1 cellular context compared by ENCODE assay signal in genomic region chr17:49687878-49688491, GRCh38.
TF ChIP-seq lines count a peak whose summit lies in the region.

No MANE protein-coding gene starts in this region.

TF ChIP-seq in HepG2, 621 proteins besides CTCF, POLR2A, EP300 and RAD21 (continued from another document and continues in another):
- no peak for TF ChIP-seq HMGXB3 (CRISPR knock-in tag; IDR thresholded peaks at IDR 0.05; ENCODE audit: borderline replicate concordance)
- no peak for TF ChIP-seq RERE (CRISPR knock-in tag; IDR thresholded peaks at IDR 0.05; ENCODE audit: low read depth)
- TF ChIP-seq ZNF276 (CRISPR knock-in tag; IDR thresholded peaks at IDR 0.05; ENCODE audit: low read depth), result no peak
- no peak for TF ChIP-seq MLLT10 (CRISPR knock-in tag; IDR thresholded peaks at IDR 0.05)
- no peak for TF ChIP-seq PRPF4 (IDR thresholded peaks at IDR 0.05; ENCODE audit: low read depth, low read length, poor library complexity, severe bottlenecking)
- TF ChIP-seq ZNF441 (CRISPR knock-in tag; IDR thresholded peaks at IDR 0.05; ENCODE audit: borderline replicate concordance), result peak; percentile 69; the same call in 1 of the 2 replicates
- TF ChIP-seq GABPB1 (CRISPR knock-in tag; IDR thresholded peaks at IDR 0.05), result peak; percentile 62
- 0 out of 2 replicates have a peak, but pooled peaks have one; percentile 58 for TF ChIP-seq ZNF558 (CRISPR knock-in tag; IDR thresholded peaks at IDR 0.05; ENCODE audit: borderline replicate concordance)
- TF ChIP-seq KLF12 (CRISPR knock-in tag; IDR thresholded peaks at IDR 0.05; ENCODE audit: borderline replicate concordance), result no peak; the same call in 1 of the 2 replicates
- no peak for TF ChIP-seq JARID2 (CRISPR knock-in tag; IDR thresholded peaks at IDR 0.05; ENCODE audit: insufficient replicate concordance)
- peak; percentile 77; the same call in 1 of the 2 replicates for TF ChIP-seq BCL3 (CRISPR knock-in tag; IDR thresholded peaks at IDR 0.05)
- no peak for TF ChIP-seq SRF (IDR thresholded peaks at IDR 0.05; ENCODE audit: low read depth, low read length)
- TF ChIP-seq ZNF20 (CRISPR knock-in tag; IDR thresholded peaks at IDR 0.05), result no peak
- no peak for TF ChIP-seq JUNB (CRISPR knock-in tag; IDR thresholded peaks at IDR 0.05; ENCODE audit: borderline replicate concordance)
- 0 out of 2 replicates have a peak, but pooled peaks have one; percentile 4 for TF ChIP-seq KDM5B (CRISPR knock-in tag; IDR thresholded peaks at IDR 0.05; ENCODE audit: borderline replicate concordance)
- no peak for TF ChIP-seq ZNF17 (CRISPR knock-in tag; IDR thresholded peaks at IDR 0.05)
- TF ChIP-seq POLR2AphosphoS5 (IDR thresholded peaks at IDR 0.05; ENCODE audit: low read depth, low read length), result no peak
- TF ChIP-seq ZNF770 (CRISPR knock-in tag; IDR thresholded peaks at IDR 0.05), result peak; percentile 75
- TF ChIP-seq RFXAP (CRISPR knock-in tag; IDR thresholded peaks at IDR 0.05; ENCODE audit: borderline replicate concordance), result no peak
- TF ChIP-seq ELF1 (CRISPR knock-in tag; IDR thresholded peaks at IDR 0.05), result peak; percentile 64
- no peak for TF ChIP-seq SALL2 (CRISPR knock-in tag; IDR thresholded peaks at IDR 0.05)
- no peak; the same call in 1 of the 2 replicates for TF ChIP-seq HDAC1 (CRISPR knock-in tag; IDR thresholded peaks at IDR 0.05)
- TF ChIP-seq FOXM1 (CRISPR knock-in tag; IDR thresholded peaks at IDR 0.05), result no peak
- peak; percentile 71; the same call in 1 of the 2 replicates for TF ChIP-seq RXRB (CRISPR knock-in tag; IDR thresholded peaks at IDR 0.05; ENCODE audit: borderline replicate concordance)
- TF ChIP-seq HNRNPK (IDR thresholded peaks at IDR 0.05; ENCODE audit: low read depth, low read length, poor library complexity, severe bottlenecking), result no peak
- TF ChIP-seq GPN1 (CRISPR knock-in tag; IDR thresholded peaks at IDR 0.05; ENCODE audit: borderline replicate concordance), result no peak
- TF ChIP-seq ZNF646 (CRISPR knock-in tag; IDR thresholded peaks at IDR 0.05), result no peak
- TF ChIP-seq FLYWCH1 (CRISPR knock-in tag; IDR thresholded peaks at IDR 0.05), result no peak
- TF ChIP-seq THRA (CRISPR knock-in tag; IDR thresholded peaks at IDR 0.05; ENCODE audit: borderline replicate concordance), result 0 out of 2 replicates have a peak, but pooled peaks have one; percentile 7
- peak; percentile 66 for TF ChIP-seq RNF2 (conservative IDR thresholded peaks at IDR 0.05; ENCODE audit: low read depth)
- 0 out of 2 replicates have a peak, but pooled peaks have one; percentile 26 for TF ChIP-seq KAT7 (CRISPR knock-in tag; IDR thresholded peaks at IDR 0.05; ENCODE audit: borderline replicate concordance)
- TF ChIP-seq ZNF350 (CRISPR knock-in tag; IDR thresholded peaks at IDR 0.05; ENCODE audit: borderline replicate concordance, low read depth), result 0 out of 2 replicates have a peak, but pooled peaks have one; percentile 1
